ENCODE assay signal across 8 cellular contexts in genomic region chr7:129825554-129826267, GRCh38.
DNase-seq lines count a peak whose midpoint lies in the region; ATAC-seq lines count a peak whose summit lies in the region.

No MANE protein-coding gene starts in this region.

- no peaks in the 10 kb centered on the region for H3K36me3 ChIP-seq in ACC112 (ENCODE audit: insufficient read depth, low read length)

- H3K4me1 Mint-ChIP-seq in activated CD4-positive, alpha-beta T cell treated with anti-CD3 and anti-CD28 coated beads for 36 hours = peaks cover 17% of the 10 kb centered on the region

- H3K27me3 Mint-ChIP-seq in activated CD4-positive, alpha-beta T cell treated with anti-CD3 and anti-CD28 coated beads for 36 hours = no peaks in the 10 kb centered on the region

- CTCF ChIA-PET in activated CD4-positive, alpha-beta T cell treated with anti-CD3 and anti-CD28 coated beads for 36 hours (lab: Charles Lee) = interaction anchor here (0.5 to 3.2 kb wide), 28 partner anchors 9 to 780 kb away, joined by 3 to 26 read pairs (median 4); partner anchors contain the start of gene STRIP2

- H3K36me3 Mint-ChIP-seq in activated CD4-positive, alpha-beta T cell treated with anti-CD3 and anti-CD28 coated beads for 36 hours (ENCODE audit: low read depth) = no peaks in the 10 kb centered on the region

- H3K4me3 Mint-ChIP-seq in activated CD4-positive, alpha-beta T cell treated with anti-CD3 and anti-CD28 coated beads for 36 hours = peak overlapping the region; percentile 86

- intact Hi-C loops in activated CD4-positive, alpha-beta T cell treated with anti-CD3 and anti-CD28 coated beads for 36 hours (cut with DNase I, micrococcal nuclease) = loop anchor here (1.0 to 10.0 kb wide), 15 partner anchors 45 to 601 kb away; partner anchors contain the start of genes NRF1 (in 2 of the 2), AHCYL2 (in 1 of the 2), SMKR1 (in 1 of the 2) and STRIP2 (in 1 of the 2)
- intact Hi-C loops in left colon (cut with DNase I, micrococcal nuclease) = loop anchor here in 1 of 2 donors (10.0 kb wide), 1 partner anchor 189 kb away; no protein-coding TSS in a partner anchor

- no peaks in the 10 kb centered on the region for H3K27me3 ChIP-seq in ACC112 (ENCODE audit: insufficient read depth, low read length)

- peak; percentile 56 for ATAC-seq in GM18519 (IDR thresholded peaks at IDR 0.05; ENCODE audit: low FRiP score, unreplicated experiment)
- peak; percentile 66 for ATAC-seq in HG03045 (IDR thresholded peaks at IDR 0.05; ENCODE audit: unreplicated experiment)
- ATAC-seq in activated CD4-positive, alpha-beta T cell treated with anti-CD3 and anti-CD28 coated beads for 36 hours = peak; percentile 75
- peak; percentile 85 for ATAC-seq in left colon

- H3K4me1 ChIP-seq in ACC112 (ENCODE audit: control insufficient read depth, insufficient read depth, low read length, unreplicated experiment) = peaks cover 14% of the 10 kb centered on the region

- H3K27ac ChIP-seq in ACC112 (ENCODE audit: low read depth, low read length) = peak overlapping the region; percentile 26; the same call in 1 of the 2 replicates
- H3K27ac ChIP-seq in cingulate gyrus (ENCODE audit: low read depth, low read length) = peak overlapping the region; percentile 19

- peak overlapping the region; percentile 55 for H3K27ac Mint-ChIP-seq in activated CD4-positive, alpha-beta T cell treated with anti-CD3 and anti-CD28 coated beads for 36 hours

- POLR2A ChIA-PET in activated CD4-positive, alpha-beta T cell treated with anti-CD3 and anti-CD28 coated beads for 36 hours (lab: Charles Lee) = interaction anchor here (0.7 kb wide), 1 partner anchor 56 kb away, joined by 3 read pairs; no protein-coding TSS in a partner anchor

- H2AFZ ChIP-seq in ACC112 (ENCODE audit: low read length, unreplicated experiment) = peak overlapping the region; percentile 69

- H3K9me3 Mint-ChIP-seq in activated CD4-positive, alpha-beta T cell treated with anti-CD3 and anti-CD28 coated beads for 36 hours (ENCODE audit: low read depth) = no peaks in the 10 kb centered on the region

- peak overlapping the region; percentile 95 for H3K4me3 ChIP-seq in ACC112 (ENCODE audit: low read depth, low read length)

- DNase-seq in NCI-H2227 treated with DMSO at 0.1 percent for 48 hours (lab: John Stamatoyannopoulos, UW) (peak; percentile 90), left colon (peak; percentile 86 to 95)
- DNase-seq in activated CD4-positive, alpha-beta T cell treated with anti-CD3 and anti-CD28 coated beads for 36 hours = peak; percentile 95
- peak; percentile 92 to 95 for DNase-seq in stimulated activated CD4-positive, alpha-beta T cell treated with anti-CD3 and anti-CD28 coated beads, Interleukin-1b, Interleukin-23, amount 100 ng/mL, for 4 hours (ENCODE audit: low read depth in 2 of 2)

- H3K79me2 ChIP-seq in ACC112 (ENCODE audit: control insufficient read depth, insufficient read depth, low read length, unreplicated experiment) = no peaks in the 10 kb centered on the region

Comparison
In these comparisons a context has a peak if more than half of its experiments do, and no peak if none do; other contexts are left out.
1. Peak in every context shown above with its lines: DNase-seq, ATAC-seq, H3K4me3 ChIP-seq and H3K27ac ChIP-seq.